In genomic region chr15:74423443-74424257, GRCh38 we compare ENCODE assay signal across 1 cellular context.
TF ChIP-seq lines count a peak whose summit lies in the region.

No MANE protein-coding gene starts in this region.

TF ChIP-seq in H1, 55 proteins besides CTCF, POLR2A, EP300 and RAD21:
- TF ChIP-seq GABPA (IDR thresholded peaks at IDR 0.05; ENCODE audit: borderline replicate concordance, insufficient read depth, low read length) (no peak), SIRT6 (IDR thresholded peaks at IDR 0.05; ENCODE audit: low read length) (no peak), BCL11A (IDR thresholded peaks at IDR 0.05; ENCODE audit: low read depth in 2 of 2, low read length in 2 of 2) (no peak), FOSL1 (IDR thresholded peaks at IDR 0.05; ENCODE audit: insufficient read depth, low read depth, low read length) (no peak), EZH2 (IDR thresholded peaks at IDR 0.05; ENCODE audit: low read depth, low read length, severe bottlenecking) (no peak), ZNF274 (IDR thresholded peaks at IDR 0.05; ENCODE audit: borderline replicate concordance, extremely low read depth, low read length) (no peak), BACH1 (IDR thresholded peaks at IDR 0.05; ENCODE audit: low read length) (no peak), TAF1 (IDR thresholded peaks at IDR 0.05; ENCODE audit: low read depth, low read length) (no peak), RBBP5 (IDR thresholded peaks at IDR 0.05; ENCODE audit: borderline replicate concordance, low read depth, low read length) (no peak), SP2 (IDR thresholded peaks at IDR 0.05; ENCODE audit: low read length) (no peak)
- TF ChIP-seq, protein P1, sequence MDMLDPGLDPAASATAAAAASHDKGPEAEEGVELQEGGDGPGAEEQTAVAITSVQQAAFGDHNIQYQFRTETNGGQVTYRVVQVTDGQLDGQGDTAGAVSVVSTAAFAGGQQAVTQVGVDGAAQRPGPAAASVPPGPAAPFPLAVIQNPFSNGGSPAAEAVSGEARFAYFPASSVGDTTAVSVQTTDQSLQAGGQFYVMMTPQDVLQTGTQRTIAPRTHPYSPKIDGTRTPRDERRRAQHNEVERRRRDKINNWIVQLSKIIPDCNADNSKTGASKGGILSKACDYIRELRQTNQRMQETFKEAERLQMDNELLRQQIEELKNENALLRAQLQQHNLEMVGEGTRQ (IDR thresholded peaks at IDR 0.05; ENCODE audit: low read length), result no peak
- TF ChIP-seq, protein P2, sequence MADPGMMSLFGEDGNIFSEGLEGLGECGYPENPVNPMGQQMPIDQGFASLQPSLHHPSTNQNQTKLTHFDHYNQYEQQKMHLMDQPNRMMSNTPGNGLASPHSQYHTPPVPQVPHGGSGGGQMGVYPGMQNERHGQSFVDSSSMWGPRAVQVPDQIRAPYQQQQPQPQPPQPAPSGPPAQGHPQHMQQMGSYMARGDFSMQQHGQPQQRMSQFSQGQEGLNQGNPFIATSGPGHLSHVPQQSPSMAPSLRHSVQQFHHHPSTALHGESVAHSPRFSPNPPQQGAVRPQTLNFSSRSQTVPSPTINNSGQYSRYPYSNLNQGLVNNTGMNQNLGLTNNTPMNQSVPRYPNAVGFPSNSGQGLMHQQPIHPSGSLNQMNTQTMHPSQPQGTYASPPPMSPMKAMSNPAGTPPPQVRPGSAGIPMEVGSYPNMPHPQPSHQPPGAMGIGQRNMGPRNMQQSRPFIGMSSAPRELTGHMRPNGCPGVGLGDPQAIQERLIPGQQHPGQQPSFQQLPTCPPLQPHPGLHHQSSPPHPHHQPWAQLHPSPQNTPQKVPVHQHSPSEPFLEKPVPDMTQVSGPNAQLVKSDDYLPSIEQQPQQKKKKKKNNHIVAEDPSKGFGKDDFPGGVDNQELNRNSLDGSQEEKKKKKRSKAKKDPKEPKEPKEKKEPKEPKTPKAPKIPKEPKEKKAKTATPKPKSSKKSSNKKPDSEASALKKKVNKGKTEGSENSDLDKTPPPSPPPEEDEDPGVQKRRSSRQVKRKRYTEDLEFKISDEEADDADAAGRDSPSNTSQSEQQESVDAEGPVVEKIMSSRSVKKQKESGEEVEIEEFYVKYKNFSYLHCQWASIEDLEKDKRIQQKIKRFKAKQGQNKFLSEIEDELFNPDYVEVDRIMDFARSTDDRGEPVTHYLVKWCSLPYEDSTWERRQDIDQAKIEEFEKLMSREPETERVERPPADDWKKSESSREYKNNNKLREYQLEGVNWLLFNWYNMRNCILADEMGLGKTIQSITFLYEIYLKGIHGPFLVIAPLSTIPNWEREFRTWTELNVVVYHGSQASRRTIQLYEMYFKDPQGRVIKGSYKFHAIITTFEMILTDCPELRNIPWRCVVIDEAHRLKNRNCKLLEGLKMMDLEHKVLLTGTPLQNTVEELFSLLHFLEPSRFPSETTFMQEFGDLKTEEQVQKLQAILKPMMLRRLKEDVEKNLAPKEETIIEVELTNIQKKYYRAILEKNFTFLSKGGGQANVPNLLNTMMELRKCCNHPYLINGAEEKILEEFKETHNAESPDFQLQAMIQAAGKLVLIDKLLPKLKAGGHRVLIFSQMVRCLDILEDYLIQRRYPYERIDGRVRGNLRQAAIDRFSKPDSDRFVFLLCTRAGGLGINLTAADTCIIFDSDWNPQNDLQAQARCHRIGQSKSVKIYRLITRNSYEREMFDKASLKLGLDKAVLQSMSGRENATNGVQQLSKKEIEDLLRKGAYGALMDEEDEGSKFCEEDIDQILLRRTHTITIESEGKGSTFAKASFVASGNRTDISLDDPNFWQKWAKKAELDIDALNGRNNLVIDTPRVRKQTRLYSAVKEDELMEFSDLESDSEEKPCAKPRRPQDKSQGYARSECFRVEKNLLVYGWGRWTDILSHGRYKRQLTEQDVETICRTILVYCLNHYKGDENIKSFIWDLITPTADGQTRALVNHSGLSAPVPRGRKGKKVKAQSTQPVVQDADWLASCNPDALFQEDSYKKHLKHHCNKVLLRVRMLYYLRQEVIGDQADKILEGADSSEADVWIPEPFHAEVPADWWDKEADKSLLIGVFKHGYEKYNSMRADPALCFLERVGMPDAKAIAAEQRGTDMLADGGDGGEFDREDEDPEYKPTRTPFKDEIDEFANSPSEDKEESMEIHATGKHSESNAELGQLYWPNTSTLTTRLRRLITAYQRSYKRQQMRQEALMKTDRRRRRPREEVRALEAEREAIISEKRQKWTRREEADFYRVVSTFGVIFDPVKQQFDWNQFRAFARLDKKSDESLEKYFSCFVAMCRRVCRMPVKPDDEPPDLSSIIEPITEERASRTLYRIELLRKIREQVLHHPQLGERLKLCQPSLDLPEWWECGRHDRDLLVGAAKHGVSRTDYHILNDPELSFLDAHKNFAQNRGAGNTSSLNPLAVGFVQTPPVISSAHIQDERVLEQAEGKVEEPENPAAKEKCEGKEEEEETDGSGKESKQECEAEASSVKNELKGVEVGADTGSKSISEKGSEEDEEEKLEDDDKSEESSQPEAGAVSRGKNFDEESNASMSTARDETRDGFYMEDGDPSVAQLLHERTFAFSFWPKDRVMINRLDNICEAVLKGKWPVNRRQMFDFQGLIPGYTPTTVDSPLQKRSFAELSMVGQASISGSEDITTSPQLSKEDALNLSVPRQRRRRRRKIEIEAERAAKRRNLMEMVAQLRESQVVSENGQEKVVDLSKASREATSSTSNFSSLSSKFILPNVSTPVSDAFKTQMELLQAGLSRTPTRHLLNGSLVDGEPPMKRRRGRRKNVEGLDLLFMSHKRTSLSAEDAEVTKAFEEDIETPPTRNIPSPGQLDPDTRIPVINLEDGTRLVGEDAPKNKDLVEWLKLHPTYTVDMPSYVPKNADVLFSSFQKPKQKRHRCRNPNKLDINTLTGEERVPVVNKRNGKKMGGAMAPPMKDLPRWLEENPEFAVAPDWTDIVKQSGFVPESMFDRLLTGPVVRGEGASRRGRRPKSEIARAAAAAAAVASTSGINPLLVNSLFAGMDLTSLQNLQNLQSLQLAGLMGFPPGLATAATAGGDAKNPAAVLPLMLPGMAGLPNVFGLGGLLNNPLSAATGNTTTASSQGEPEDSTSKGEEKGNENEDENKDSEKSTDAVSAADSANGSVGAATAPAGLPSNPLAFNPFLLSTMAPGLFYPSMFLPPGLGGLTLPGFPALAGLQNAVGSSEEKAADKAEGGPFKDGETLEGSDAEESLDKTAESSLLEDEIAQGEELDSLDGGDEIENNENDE (IDR thresholded peaks at IDR 0.05; ENCODE audit: insufficient replicate concordance, low read length), result no peak
